In genomic region chr2:216774180-216774579, GRCh38 we compare ENCODE assay signal across 17 cellular contexts.
DNase-seq lines count a peak whose midpoint lies in the region; ATAC-seq and TF ChIP-seq lines count a peak whose summit lies in the region.
"Had no signal": no experiment of that assay in that cellular context is flagged by ENCODE, and none has a peak within 500 bp of the region (broad histone marks: within the 10 kb centered on the region; RNA-seq: fewer than 3 reads in every experiment).

No MANE protein-coding gene starts in this region.

- 100% methylated on average over 2 of the region's 6 CpGs; no CpG with 5 or more reads in 1 of the 2 experiments for WGBS in IMR-90 (ENCODE audit: extremely low coverage in 2 of 2, insufficient read length in 1 of 2), 2 experiments
- 92 to 93% methylated on average over 5 of the region's 6 CpGs for WGBS in mesodermal cell (ENCODE audit: insufficient coverage in 2 of 2), 2 experiments

- H3K4me2 ChIP-seq in IMR-90 (ENCODE audit: low read depth, low read length): no peak overlapping the region

- peaks cover 27% of the 10 kb centered on the region for H3K4me1 Mint-ChIP-seq in chondrocyte (ENCODE audit: low read depth)
- H3K4me1 Mint-ChIP-seq: activated CD4-positive, alpha-beta T cell treated with anti-CD3 and anti-CD28 coated beads for 36 hours had no signal

- H3K36me3 ChIP-seq in IMR-90 (ENCODE audit: control insufficient read depth, insufficient read depth, low read length) (no peaks in the 10 kb centered on the region), mesodermal cell (ENCODE audit: control insufficient read depth, insufficient read depth, low read length) (no peaks in the 10 kb centered on the region), thoracic aorta (no peaks in the 10 kb centered on the region)

- peak overlapping the region; percentile 59 for H2AFZ ChIP-seq in IMR-90 (replicated peaks; ENCODE audit: low read length, poor library complexity)

- H3K56ac ChIP-seq in IMR-90 (ENCODE audit: extremely low read depth, insufficient read depth, low read length): no peak overlapping the region

- H3K4me3 ChIP-seq in IMR-90 (ENCODE audit: insufficient read depth, low read depth, low read length): no peak overlapping the region
- no peak overlapping the region for H3K4me3 ChIP-seq in mesodermal cell (ENCODE audit: extremely low read depth, insufficient read depth, low read length, poor library complexity, severe bottlenecking)
- peak overlapping the region; percentile 34 for H3K4me3 ChIP-seq in thoracic aorta

- no peaks in the 10 kb centered on the region for H4K20me1 ChIP-seq in IMR-90 (ENCODE audit: insufficient read depth, low read length)

- dilution Hi-C loops in IMR-90 (cut with HindIII; ENCODE audit: low sequenced_read_pairs, unreplicated experiment): no loop called here

- intact Hi-C loops in IMR-90 (cut with micrococcal nuclease): loop anchor here (2.0 kb wide), 1 partner anchor 75 kb away; no protein-coding TSS in a partner anchor

- peak overlapping the region; percentile 66 for H2BK120ac ChIP-seq in IMR-90 (ENCODE audit: low read depth, low read length)

- peak overlapping the region; percentile 39 for H2BK5ac ChIP-seq in IMR-90 (ENCODE audit: low read depth, low read length, poor library complexity, severe bottlenecking)

- peak overlapping the region; percentile 61 for H2BK15ac ChIP-seq in IMR-90 (ENCODE audit: low read depth, low read length)

- peak overlapping the region; percentile 6 for H2AK9ac ChIP-seq in IMR-90 (replicated peaks; ENCODE audit: low read depth, low read length, poor library complexity)

- H3K4me1 ChIP-seq in IMR-90 (ENCODE audit: control insufficient read depth, insufficient read depth, low read length) (peaks cover 11% of the 10 kb centered on the region), mesodermal cell (ENCODE audit: control insufficient read depth, insufficient read depth, low read length, poor library complexity, severe bottlenecking) (peaks cover 30% of the 10 kb centered on the region), thoracic aorta (ENCODE audit: control insufficient read depth in 1 of 2, low read depth in 2 of 2) (peaks cover 4 to 34% of the 10 kb centered on the region in 2 donors)

- in situ Hi-C loops in IMR-90 (cut with MboI; ENCODE audit: low sequenced_read_pairs): no loop called here

- H2BK20ac ChIP-seq in IMR-90 (ENCODE audit: low read depth, low read length): peak overlapping the region; percentile 92

- no peak overlapping the region for H3K9ac ChIP-seq in IMR-90 (ENCODE audit: low read depth, low read length)

- no peak for ATAC-seq in IMR-90 (ENCODE audit: low read depth)
- no peak for ATAC-seq in thoracic aorta (ENCODE audit: insufficient number of reproducible peaks, low FRiP score, low read depth)
- ATAC-seq: activated CD4-positive, alpha-beta T cell treated with anti-CD3 and anti-CD28 coated beads for 36 hours had no signal

- peak overlapping the region; percentile 83; the same call in 1 of the 2 replicates for H2AK5ac ChIP-seq in IMR-90 (ENCODE audit: low read depth, low read length)

- H3K23ac ChIP-seq in IMR-90 (ENCODE audit: low read depth, low read length): peak overlapping the region; percentile 64; the same call in 1 of the 2 replicates

- H4K8ac ChIP-seq in IMR-90 (ENCODE audit: low read depth in 2 of 2, low read length in 2 of 2): peak overlapping the region; percentile 30 to 72; a peak in 2 of 4 replicates

- peak overlapping the region; percentile 41 for H3K4me3 Mint-ChIP-seq in chondrocyte (ENCODE audit: unreplicated experiment)
- H3K4me3 Mint-ChIP-seq: activated CD4-positive, alpha-beta T cell treated with anti-CD3 and anti-CD28 coated beads for 36 hours had no signal

- H3K9me3 ChIP-seq in IMR-90 (ENCODE audit: control insufficient read depth, insufficient read depth, low read length) (no peaks in the 10 kb centered on the region), mesodermal cell (ENCODE audit: control insufficient read depth, low read length) (no peaks in the 10 kb centered on the region), thoracic aorta (no peaks in the 10 kb centered on the region)

- H3K14ac ChIP-seq in IMR-90 (replicated peaks; ENCODE audit: low read depth, low read length): peak overlapping the region; percentile 82

- H4K91ac ChIP-seq in IMR-90 (ENCODE audit: insufficient read depth, low read depth, low read length): peak overlapping the region; percentile 56

- no peak for TF ChIP-seq RAD21 in IMR-90 (IDR thresholded peaks at IDR 0.05; ENCODE audit: low read length)

- peak overlapping the region; percentile 9 for H4K5ac ChIP-seq in IMR-90 (ENCODE audit: low read depth, low read length)

- peaks cover 3% of the 10 kb centered on the region for H3K36me3 Mint-ChIP-seq in chondrocyte (ENCODE audit: low read depth)

- H3K27ac ChIP-seq in IMR-90 (ENCODE audit: insufficient read depth, low read length) (peak overlapping the region; percentile 66; the same call in 1 of the 2 replicates), mesodermal cell (ENCODE audit: low read depth, low read length, severe bottlenecking) (peak overlapping the region; percentile 97), thoracic aorta (peak overlapping the region; percentile 81 to 84)

- peaks cover 8% of the 10 kb centered on the region for H3K9me3 Mint-ChIP-seq in chondrocyte (ENCODE audit: low read depth)

- TF ChIP-seq CTCF in IMR-90 (conservative IDR thresholded peaks at IDR 0.05; ENCODE audit: low read depth, low read length) (no peak), chondrocyte (IDR thresholded peaks at IDR 0.05) (no peak), thoracic aorta (IDR thresholded peaks at IDR 0.05) (no peak)

- CTCF ChIA-PET in IMR-90 (lab: Yijun Ruan, JAX): interaction anchor here (0.6 to 1.6 kb wide), 5 partner anchors 7 to 118 kb away, joined by 3 to 8 read pairs (median 4); partner anchors contain the start of gene IGFBP5

- peak overlapping the region; percentile 51 for H3K18ac ChIP-seq in IMR-90 (ENCODE audit: low read depth, low read length)

- no TSS peak for BruUV-seq in IMR-90 (replicated peaks; lab: Mats Ljungman, UMichigan)

- TF ChIP-seq POLR2A in IMR-90 (IDR thresholded peaks at IDR 0.05; ENCODE audit: low read depth, low read length): no peak

- POLR2A ChIA-PET in IMR-90 (lab: Charles Lee; ENCODE audit: unreplicated experiment): interaction anchor here (0.5 kb wide), 1 partner anchor 79 kb away, joined by 3 read pairs; the partner anchor contains the start of gene IGFBP5

- no peaks in the 10 kb centered on the region for H3K79me1 ChIP-seq in IMR-90 (ENCODE audit: low read depth in 1 of 2, low read length in 2 of 2)

- no peaks in the 10 kb centered on the region for H3K27me3 ChIP-seq in IMR-90 (ENCODE audit: control insufficient read depth, insufficient read depth, low read length)
- no peaks in the 10 kb centered on the region for H3K27me3 ChIP-seq in thoracic aorta (replicated peaks; ENCODE audit: insufficient read depth)

- peak overlapping the region; percentile 97 for H3K27ac Mint-ChIP-seq in chondrocyte (ENCODE audit: unreplicated experiment)
- H3K27ac Mint-ChIP-seq: activated CD4-positive, alpha-beta T cell treated with anti-CD3 and anti-CD28 coated beads for 36 hours had no signal

- no peaks in the 10 kb centered on the region for H3K27me3 Mint-ChIP-seq in chondrocyte (ENCODE audit: low read depth)

- peak overlapping the region; percentile 79 for H3K4ac ChIP-seq in IMR-90 (ENCODE audit: low read depth, low read length)

- peaks cover 10% of the 10 kb centered on the region for H3K9me1 ChIP-seq in IMR-90 (ENCODE audit: insufficient read depth, low read length)

- DNase-seq in IMR-90 (no peak), chondrocyte (ENCODE audit: low spot score) (no peak), thoracic aorta (ENCODE audit: low spot score) (no peak), NCI-H748 (lab: John Stamatoyannopoulos, UW; ENCODE audit: unreplicated experiment) (no peak), ecto neural progenitor cell (ENCODE audit: low spot score) (no peak), activated gamma-delta T cell treated with Interleukin-2 at 50 U/mL for 16 hours (no peak)
- DNase-seq: activated CD4-positive, alpha-beta T cell treated with anti-CD3 and anti-CD28 coated beads for 36 hours; activated CD8-positive, alpha-beta memory T cell treated with anti-CD3 and anti-CD28 coated beads, Interleukin-2, amount 50 U/mL, for 4 hours; C1 segment of cervical spinal cord; dermis blood vessel endothelial cell; KG1; kidney; midbrain; NCI-H1092 treated with DMSO at 0.1 percent for 48 hours; NCI-H510A treated with DMSO at 0.1 percent for 48 hours; stimulated activated CD4-positive, alpha-beta T cell treated with anti-CD3 and anti-CD28 coated beads, Interleukin-2, amount 100 ng/mL, for 48 hours had no signal

TF ChIP-seq in IMR-90, 13 proteins besides CTCF, POLR2A, EP300 and RAD21:
- TF ChIP-seq CEBPB (IDR thresholded peaks at IDR 0.05; ENCODE audit: low read depth, low read length) (no peak), USF2 (IDR thresholded peaks at IDR 0.05; ENCODE audit: low read depth, low read length) (no peak), MAFK (IDR thresholded peaks at IDR 0.05; ENCODE audit: low read depth, low read length) (no peak), CHD1 (IDR thresholded peaks at IDR 0.05; ENCODE audit: low read depth, low read length) (no peak), RCOR1 (IDR thresholded peaks at IDR 0.05; ENCODE audit: insufficient replicate concordance, low read length) (no peak), MXI1 (IDR thresholded peaks at IDR 0.05; ENCODE audit: borderline replicate concordance, low read depth, low read length) (no peak), BHLHE40 (IDR thresholded peaks at IDR 0.05; ENCODE audit: low read depth, low read length) (no peak), NFE2L2 (IDR thresholded peaks at IDR 0.05; ENCODE audit: low read depth, low read length) (no peak), RFX5 (IDR thresholded peaks at IDR 0.05; ENCODE audit: low read depth, low read length) (no peak)
